Comparison of ENCODE assay signal across 14 cellular contexts in the genomic region with DNA sequence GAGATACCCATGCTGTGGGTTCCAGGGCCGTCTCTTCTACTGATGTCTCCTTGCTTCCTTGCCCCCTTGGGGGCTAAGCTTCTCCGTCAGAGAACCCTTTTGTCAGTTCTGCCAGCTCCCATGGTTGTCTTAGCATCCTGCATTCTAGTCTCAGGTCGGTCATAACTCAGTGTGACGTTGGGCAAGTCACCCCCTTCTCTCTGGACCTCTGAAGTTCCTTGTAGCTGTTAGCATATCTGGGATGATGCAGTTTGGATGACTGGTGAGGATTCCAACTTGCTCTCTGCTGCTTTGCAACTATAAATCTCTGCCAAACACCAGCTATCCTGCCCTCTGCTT. TPM values are rescaled to one million over a fixed set of nuclear protein-coding genes. Genes with fewer than 3 reads are reported as not detected.
DNase-seq lines count a peak whose midpoint lies in the region; ATAC-seq and TF ChIP-seq lines count a peak whose summit lies in the region.
"Had no signal": no experiment of that assay in that cellular context is flagged by ENCODE, and none has a peak within 500 bp of the region (broad histone marks: within the 10 kb centered on the region; RNA-seq: fewer than 3 reads in every experiment).

No MANE protein-coding gene starts in this region.

- no peaks in the 10 kb centered on the region for H3K27me3 Mint-ChIP-seq in memory B cell

- H3K4me1 ChIP-seq in Peyer's patch = peaks cover 0 to 15% (median 10%) of the 10 kb centered on the region in 4 donors

- peaks cover 33% of the 10 kb centered on the region for H3K4me1 Mint-ChIP-seq in memory B cell

- DNase-seq in CD1c-positive myeloid dendritic cell (ENCODE audit: extremely low spot score) (peak; percentile 39), Peyer's patch (no peak), memory B cell (ENCODE audit: low spot score in 2 of 2) (no peak), DMS114 treated with DMSO at 0.1 percent for 48 hours (lab: John Stamatoyannopoulos, UW; ENCODE audit: unreplicated experiment) (no peak), posterior vena cava (ENCODE audit: low spot score) (no peak)
- DNase-seq: CD8-positive, alpha-beta memory T cell; left colon had no signal

- H3K4me3 ChIP-seq in GM12875 (ENCODE audit: low read depth, low read length) (peak overlapping the region; percentile 15), Peyer's patch (no peak overlapping the region)
- H3K4me3 ChIP-seq: SK-N-MC had no signal

- peak overlapping the region; percentile 32 to 78 (median 52) for H3K27ac ChIP-seq in Peyer's patch
- H3K27ac ChIP-seq: SK-N-MC had no signal

- H3K27me3 ChIP-seq in Peyer's patch = no peaks in the 10 kb centered on the region

- TF ChIP-seq CTCF in GM12875 (IDR thresholded peaks at IDR 0.05; ENCODE audit: borderline replicate concordance, insufficient read depth, low read depth, low read length) (no peak), Peyer's patch (IDR thresholded peaks at IDR 0.05) (no peak)

- H3K27ac Mint-ChIP-seq in memory B cell = peak overlapping the region; percentile 87

- intact Hi-C loops in posterior vena cava (cut with DNase I) = no loop called here

- ATAC-seq in memory B cell (ENCODE audit: low read depth) (peak; percentile 19), HG03025 (IDR thresholded peaks at IDR 0.05; ENCODE audit: low FRiP score, unreplicated experiment) (no peak), HG03565 (IDR thresholded peaks at IDR 0.05; ENCODE audit: unreplicated experiment) (no peak)
- ATAC-seq: activated CD4-positive, CD25-positive, alpha-beta regulatory T cell treated with anti-CD3 and anti-CD28 coated beads, Interleukin-2, amount 50 U/mL, for 24 hours; HCT116 had no signal

- no peaks in the 10 kb centered on the region for H3K36me3 Mint-ChIP-seq in memory B cell

- H3K4me3 Mint-ChIP-seq in memory B cell = peak overlapping the region; percentile 61
- H3K4me3 Mint-ChIP-seq: CD8-positive, alpha-beta memory T cell had no signal

- H3K36me3 ChIP-seq in Peyer's patch = no peaks in the 10 kb centered on the region

- no peak for TF ChIP-seq POLR2A in Peyer's patch (IDR thresholded peaks at IDR 0.05)

- H3K9me3 ChIP-seq in Peyer's patch = no peaks in the 10 kb centered on the region

- H3K9me3 Mint-ChIP-seq in memory B cell = no peaks in the 10 kb centered on the region
- H3K9me3 Mint-ChIP-seq: CD8-positive, alpha-beta memory T cell had no signal

RNA-seq across cellular contexts. Expression of a gene that starts 8.9 kb away (rescaled TPM):
- total RNA-seq in Peyer's patch (1 to 10 TPM in 1 of 4 donors, not detected in 3; 9.1 TPM), posterior vena cava (1 to 10 TPM; 2.0 to 2.8 TPM)
- total RNA-seq: CD8-positive, alpha-beta memory T cell; left colon; MCF 10A had no signal

RNA-seq across cellular contexts. Expression of a gene that starts 11.2 kb away (rescaled TPM):
- 10 to 100 TPM; 29.9 to 72.6 (median 47.4) TPM for total RNA-seq in Peyer's patch
- 100 to 1,000 TPM in 1 of 2 donors, 10 to 100 TPM in 1; 82.7 to 103 TPM for total RNA-seq in posterior vena cava

RNA-seq across cellular contexts. Expression of a gene that starts 53.3 kb away (rescaled TPM):
- total RNA-seq in Peyer's patch (10 to 100 TPM in 1 of 4 donors, 1 to 10 TPM in 3; 4.6 to 18.2 (median 6.6) TPM), posterior vena cava (10 to 100 TPM; 32.1 to 53.5 TPM)
